In genomic region chr7:97004931-97005763, GRCh38 we compare ENCODE assay signal across 8 cellular contexts. TPM values are rescaled to one million over a fixed set of nuclear protein-coding genes. Genes with fewer than 3 reads are reported as not detected.
DNase-seq lines count a peak whose midpoint lies in the region; ATAC-seq, FAIRE-seq and TF ChIP-seq lines count a peak whose summit lies in the region.

Gene DLX6, plus strand, starts transcription at chr7:97005553. Its CDS starts 425 bp downstream, at chr7:97005978.

- H3K27me3 Mint-ChIP-seq in activated naive CD8-positive, alpha-beta T cell = peaks cover 62% of the 10 kb centered on the region

- DNase-seq in A549 (ENCODE audit: low read depth in 1 of 2, low spot score in 1 of 2) (peak; percentile 84 to 89), GM20000 (ENCODE audit: low spot score) (peak; percentile 67), NCI-H2227 (lab: John Stamatoyannopoulos, UW; ENCODE audit: unreplicated experiment) (peak; percentile 97), iPS DF 6.9 (ENCODE audit: low read depth, low spot score) (no peak), smooth muscle cell (lab: John Stamatoyannopoulos, UW; ENCODE audit: unreplicated experiment) (no peak), SIG-M5 treated with dmso at 0.1 percent for 504 hours (lab: John Stamatoyannopoulos, UW; ENCODE audit: unreplicated experiment) (no peak)

- WGBS in A549 (ENCODE audit: missing lambda C conversion rate) = 9% methylated on average over 32 of the region's 42 CpGs
- no CpG with 5 or more reads among the region's 42 CpGs for WGBS in iPS DF 6.9 (ENCODE audit: insufficient coverage, insufficient read length)
- WGBS in smooth muscle cell (ENCODE audit: low lambda C conversion rate) = 2% methylated on average over 42 of the region's 42 CpGs

- ATAC-seq in A549 (peak; percentile 82 to 91), GM21619 (IDR thresholded peaks at IDR 0.05; ENCODE audit: unreplicated experiment) (no peak)

- TF ChIP-seq RAD21 in A549 (conservative IDR thresholded peaks at IDR 0.05 in 1 of 2, IDR thresholded peaks at IDR 0.05 in 1 of 2) = no peak

- H3K9me3 ChIP-seq in A549 (no peaks in the 10 kb centered on the region), iPS DF 6.9 (ENCODE audit: control insufficient read depth, insufficient read depth, low read length) (no peaks in the 10 kb centered on the region), smooth muscle cell (replicated peaks; ENCODE audit: low read depth) (no peaks in the 10 kb centered on the region)

- no peaks in the 10 kb centered on the region for H3F3A ChIP-seq in smooth muscle cell (ENCODE audit: low read depth)

- H2AFZ ChIP-seq in smooth muscle cell (ENCODE audit: low read depth) = peak within 1 kb of the TSS; percentile 80

- peak within 1 kb of the TSS in 1 of 2 experiments; percentile 42; a peak in 2 of 6 replicates for H3K27ac ChIP-seq in A549
- H3K27ac ChIP-seq in iPS DF 6.9 (ENCODE audit: low read length) = no peak within 1 kb of the TSS
- no peak within 1 kb of the TSS for H3K27ac ChIP-seq in smooth muscle cell (ENCODE audit: low read depth)

- peaks cover 21% of the 10 kb centered on the region for H3K4me1 Mint-ChIP-seq in activated naive CD8-positive, alpha-beta T cell (ENCODE audit: low read depth)

- no peak for TF ChIP-seq POLR2A in A549 (IDR thresholded peaks at IDR 0.05; ENCODE audit: low read length)

- H3K4me3 ChIP-seq in A549 (peak within 1 kb of the TSS; percentile 59), iPS DF 6.9 (ENCODE audit: low read length) (peak within 1 kb of the TSS; percentile 29; the same call in 1 of the 2 replicates), smooth muscle cell (peak within 1 kb of the TSS; percentile 59)

- POLR2A ChIA-PET in A549 (lab: Yijun Ruan, JAX) = no interaction called here

- H3K27ac Mint-ChIP-seq in activated naive CD8-positive, alpha-beta T cell = no peak within 1 kb of the TSS

- no peaks in the 10 kb centered on the region for H3K36me3 Mint-ChIP-seq in activated naive CD8-positive, alpha-beta T cell

- H3K4me1 ChIP-seq in A549 (0 out of 3 replicates have a peak, but pooled peaks cover 5% of the 10 kb centered on the region), iPS DF 6.9 (ENCODE audit: control insufficient read depth, insufficient read depth, low read length) (peaks cover 5% of the 10 kb centered on the region), smooth muscle cell (ENCODE audit: low read depth) (peaks cover 11% of the 10 kb centered on the region)

- CTCF ChIA-PET in A549 (lab: Yijun Ruan, JAX) = interaction anchor here (0.7 to 2.5 kb wide), 2 partner anchors 22 to 1089 kb away, joined by 3 to 9 read pairs; no protein-coding TSS in a partner anchor

- H4K20me1 ChIP-seq in smooth muscle cell (ENCODE audit: low read depth) = no peaks in the 10 kb centered on the region

- H3K36me3 ChIP-seq in iPS DF 6.9 (ENCODE audit: control insufficient read depth, insufficient read depth, low read length) = no peaks in the 10 kb centered on the region
- no peaks in the 10 kb centered on the region for H3K36me3 ChIP-seq in smooth muscle cell (ENCODE audit: low read depth)

- H3K9ac ChIP-seq in smooth muscle cell (ENCODE audit: low read depth) = no peak within 1 kb of the TSS

- TF ChIP-seq CTCF in A549 (IDR thresholded peaks at IDR 0.05) = no peak
- TF ChIP-seq CTCF in GM20000 (IDR thresholded peaks at IDR 0.05; ENCODE audit: extremely low read depth, missing control alignments) = no peak
- TF ChIP-seq CTCF in smooth muscle cell (IDR thresholded peaks at IDR 0.05; ENCODE audit: borderline replicate concordance, insufficient read depth, poor library complexity, severe bottlenecking) = no peak

- no peaks in the 10 kb centered on the region for H3K79me2 ChIP-seq in smooth muscle cell (ENCODE audit: low read depth)

- peak within 1 kb of the TSS; percentile 100 for H3K4me2 ChIP-seq in A549
- H3K4me2 ChIP-seq in smooth muscle cell = peak within 1 kb of the TSS; percentile 92

- H3K9me3 Mint-ChIP-seq in activated naive CD8-positive, alpha-beta T cell (ENCODE audit: low read depth) = no peaks in the 10 kb centered on the region

- TF ChIP-seq EP300 in A549 (IDR thresholded peaks at IDR 0.05) = no peak

- H3K27me3 ChIP-seq in iPS DF 6.9 (ENCODE audit: control insufficient read depth, insufficient read depth, low read length) = peaks cover 73% of the 10 kb centered on the region
- peaks cover 96% of the 10 kb centered on the region for H3K27me3 ChIP-seq in smooth muscle cell (ENCODE audit: low read depth)

- peak within 1 kb of the TSS; percentile 74 for H3K4me3 Mint-ChIP-seq in activated naive CD8-positive, alpha-beta T cell

- no peak for FAIRE-seq in A549 (lab: Jason Lieb, UNC)

TF ChIP-seq in A549, 52 proteins besides CTCF, POLR2A, EP300 and RAD21:
- no peak for TF ChIP-seq CHD2 (IDR thresholded peaks at IDR 0.05; ENCODE audit: low read length, partially characterized antibody)
- no peak for TF ChIP-seq HOXB13 (CRISPR knock-in tag; IDR thresholded peaks at IDR 0.05; ENCODE audit: low read depth)
- TF ChIP-seq EHF (CRISPR knock-in tag; IDR thresholded peaks at IDR 0.05) = no peak
- TF ChIP-seq TP53 (CRISPR knock-in tag; IDR thresholded peaks at IDR 0.05) = no peak
- TF ChIP-seq GATA3 (IDR thresholded peaks at IDR 0.05; ENCODE audit: borderline replicate concordance) = no peak
- TF ChIP-seq JUNB (IDR thresholded peaks at IDR 0.05) = no peak
- peak; percentile 75; the same call in 1 of the 2 replicates for TF ChIP-seq RNF2 (IDR thresholded peaks at IDR 0.05; ENCODE audit: borderline replicate concordance, low read depth)
- TF ChIP-seq POLR2AphosphoS2 (conservative IDR thresholded peaks at IDR 0.05; ENCODE audit: low read length) = no peak
- TF ChIP-seq, protein P1, sequence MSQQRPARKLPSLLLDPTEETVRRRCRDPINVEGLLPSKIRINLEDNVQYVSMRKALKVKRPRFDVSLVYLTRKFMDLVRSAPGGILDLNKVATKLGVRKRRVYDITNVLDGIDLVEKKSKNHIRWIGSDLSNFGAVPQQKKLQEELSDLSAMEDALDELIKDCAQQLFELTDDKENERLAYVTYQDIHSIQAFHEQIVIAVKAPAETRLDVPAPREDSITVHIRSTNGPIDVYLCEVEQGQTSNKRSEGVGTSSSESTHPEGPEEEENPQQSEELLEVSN (IDR thresholded peaks at IDR 0.05; ENCODE audit: borderline replicate concordance, low read depth) = peak; percentile 51; the same call in 1 of the 2 replicates
- TF ChIP-seq, protein P2, sequence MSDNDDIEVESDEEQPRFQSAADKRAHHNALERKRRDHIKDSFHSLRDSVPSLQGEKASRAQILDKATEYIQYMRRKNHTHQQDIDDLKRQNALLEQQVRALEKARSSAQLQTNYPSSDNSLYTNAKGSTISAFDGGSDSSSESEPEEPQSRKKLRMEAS (IDR thresholded peaks at IDR 0.05) = peak; percentile 70
- no peak for TF ChIP-seq RFX5 (IDR thresholded peaks at IDR 0.05)
- TF ChIP-seq, protein P3, sequence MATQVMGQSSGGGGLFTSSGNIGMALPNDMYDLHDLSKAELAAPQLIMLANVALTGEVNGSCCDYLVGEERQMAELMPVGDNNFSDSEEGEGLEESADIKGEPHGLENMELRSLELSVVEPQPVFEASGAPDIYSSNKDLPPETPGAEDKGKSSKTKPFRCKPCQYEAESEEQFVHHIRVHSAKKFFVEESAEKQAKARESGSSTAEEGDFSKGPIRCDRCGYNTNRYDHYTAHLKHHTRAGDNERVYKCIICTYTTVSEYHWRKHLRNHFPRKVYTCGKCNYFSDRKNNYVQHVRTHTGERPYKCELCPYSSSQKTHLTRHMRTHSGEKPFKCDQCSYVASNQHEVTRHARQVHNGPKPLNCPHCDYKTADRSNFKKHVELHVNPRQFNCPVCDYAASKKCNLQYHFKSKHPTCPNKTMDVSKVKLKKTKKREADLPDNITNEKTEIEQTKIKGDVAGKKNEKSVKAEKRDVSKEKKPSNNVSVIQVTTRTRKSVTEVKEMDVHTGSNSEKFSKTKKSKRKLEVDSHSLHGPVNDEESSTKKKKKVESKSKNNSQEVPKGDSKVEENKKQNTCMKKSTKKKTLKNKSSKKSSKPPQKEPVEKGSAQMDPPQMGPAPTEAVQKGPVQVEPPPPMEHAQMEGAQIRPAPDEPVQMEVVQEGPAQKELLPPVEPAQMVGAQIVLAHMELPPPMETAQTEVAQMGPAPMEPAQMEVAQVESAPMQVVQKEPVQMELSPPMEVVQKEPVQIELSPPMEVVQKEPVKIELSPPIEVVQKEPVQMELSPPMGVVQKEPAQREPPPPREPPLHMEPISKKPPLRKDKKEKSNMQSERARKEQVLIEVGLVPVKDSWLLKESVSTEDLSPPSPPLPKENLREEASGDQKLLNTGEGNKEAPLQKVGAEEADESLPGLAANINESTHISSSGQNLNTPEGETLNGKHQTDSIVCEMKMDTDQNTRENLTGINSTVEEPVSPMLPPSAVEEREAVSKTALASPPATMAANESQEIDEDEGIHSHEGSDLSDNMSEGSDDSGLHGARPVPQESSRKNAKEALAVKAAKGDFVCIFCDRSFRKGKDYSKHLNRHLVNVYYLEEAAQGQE (IDR thresholded peaks at IDR 0.05) = no peak
- TF ChIP-seq CBX8 (IDR thresholded peaks at IDR 0.05) = peak; percentile 77; the same call in 1 of the 2 replicates
TF ChIP-seq in A549: peak in this region for 4.

RNA-seq across cellular contexts. Expression of gene DLX6, which starts in this region (rescaled TPM):
- not detected in 2 replicates for polyA plus RNA-seq in A549 (2011; rRNA removed)
- polyA plus RNA-seq in A549 (2012; cell fraction: cytosol; rRNA removed) = 0.08 and 0.09 TPM in 2 replicates
- polyA plus RNA-seq in A549 (2012; cell fraction: nucleus; rRNA removed) = not detected in 2 replicates
- polyA plus RNA-seq in A549 (2017; fragmentation: RNase III; extraction: RNeasy Plus Mini Kit Qiagen cat#74134 plus additional on column Dnase treatment) = not detected in 3 replicates
- not detected in 2 replicates for polyA minus RNA-seq in A549 (2011; rRNA and poly(A)+ RNA removed)
- 0.13 and 2.6 TPM in 2 replicates for total RNA-seq in smooth muscle cell
- 0.43 and 1.9 TPM in 2 replicates for polyA plus RNA-seq in smooth muscle cell

Comparison
In these comparisons a context has a peak if more than half of its experiments do, and no peak if none do; other contexts are left out.
1. Peak in DNase-seq, ATAC-seq, H3K4me3 ChIP-seq and H3K4me2 ChIP-seq in A549; RNA of the gene not detected or under 1 TPM.
2. DNase-seq: peak in GM20000 (single experiment) and NCI-H2227 (single experiment); none in iPS DF 6.9 (single experiment), smooth muscle cell (single experiment) and SIG-M5 treated with dmso at 0.1 percent for 504 hours (single experiment).
3. Peak in every context shown above with its lines, with median percentiles within 50 percentile points of each other: H3K4me3 ChIP-seq.